ENCODE assay signal across 16 cellular contexts in genomic region chr18:31402026-31402373, GRCh38. TPM values are rescaled to one million over a fixed set of nuclear protein-coding genes. Genes with fewer than 3 reads are reported as not detected.
DNase-seq lines count a peak whose midpoint lies in the region; ATAC-seq and TF ChIP-seq lines count a peak whose summit lies in the region.
"Had no signal": no experiment of that assay in that cellular context is flagged by ENCODE, and none has a peak within 500 bp of the region (broad histone marks: within the 10 kb centered on the region; RNA-seq: fewer than 3 reads in every experiment).

No MANE protein-coding gene starts in this region.

- H3K4me1 Mint-ChIP-seq in Calu3 (ENCODE audit: low read depth, unreplicated experiment) (peaks cover 46% of the 10 kb centered on the region), mesothelial cell of epicardium (peaks cover 43% of the 10 kb centered on the region)
- no peaks in the 10 kb centered on the region for H3K4me1 Mint-ChIP-seq in activated naive CD4-positive, alpha-beta T cell treated with anti-CD3 and anti-CD28 coated beads, Interleukin-2, amount 10 ng/mL, durations not matched to agents 7 days and 5 days

- H3K4me3 Mint-ChIP-seq in Calu3 (ENCODE audit: low read depth, unreplicated experiment) (peak overlapping the region; percentile 9), mesothelial cell of epicardium (no peak overlapping the region)
- H3K4me3 Mint-ChIP-seq in activated naive CD4-positive, alpha-beta T cell treated with anti-CD3 and anti-CD28 coated beads, Interleukin-2, amount 10 ng/mL, durations not matched to agents 7 days and 5 days, result no peak overlapping the region

- H3K27me3 Mint-ChIP-seq in Calu3 (ENCODE audit: unreplicated experiment) (no peaks in the 10 kb centered on the region), mesothelial cell of epicardium (ENCODE audit: low read depth) (no peaks in the 10 kb centered on the region)
- H3K27me3 Mint-ChIP-seq in activated naive CD4-positive, alpha-beta T cell treated with anti-CD3 and anti-CD28 coated beads, Interleukin-2, amount 10 ng/mL, durations not matched to agents 7 days and 5 days, result no peaks in the 10 kb centered on the region

- no peaks in the 10 kb centered on the region for H3K9me3 Mint-ChIP-seq in Calu3 (ENCODE audit: low read depth, unreplicated experiment)
- no peaks in the 10 kb centered on the region for H3K9me3 Mint-ChIP-seq in mesothelial cell of epicardium
- H3K9me3 Mint-ChIP-seq in activated naive CD4-positive, alpha-beta T cell treated with anti-CD3 and anti-CD28 coated beads, Interleukin-2, amount 10 ng/mL, durations not matched to agents 7 days and 5 days, result no peaks in the 10 kb centered on the region

- no TSS peak for BruUV-seq in Calu3 (replicated peaks; lab: Mats Ljungman, UMichigan)

- intact Hi-C loops in Calu3 (cut with micrococcal nuclease; ENCODE audit: unreplicated experiment), result no loop called here

- ATAC-seq in GM18858 (IDR thresholded peaks at IDR 0.05; ENCODE audit: unreplicated experiment) (no peak), GM19397 (IDR thresholded peaks at IDR 0.05; ENCODE audit: unreplicated experiment) (no peak), GM21423 (IDR thresholded peaks at IDR 0.05; ENCODE audit: unreplicated experiment) (no peak)

- CTCF ChIA-PET in Calu3 (lab: Charles Lee), result interaction anchor here (1.2 to 1.7 kb wide), 3 partner anchors 10 to 161 kb away, joined by 3 to 4 read pairs (median 3); no protein-coding TSS in a partner anchor
- CTCF ChIA-PET in activated naive CD4-positive, alpha-beta T cell treated with anti-CD3 and anti-CD28 coated beads, Interleukin-2, amount 10 ng/mL, durations not matched to agents 7 days and 5 days (lab: Charles Lee), result interaction anchor here (1.9 kb wide), 1 partner anchor 22 kb away, joined by 5 read pairs; no protein-coding TSS in a partner anchor

- H3K36me3 Mint-ChIP-seq in Calu3 (ENCODE audit: insufficient read depth, unreplicated experiment) (no peaks in the 10 kb centered on the region), mesothelial cell of epicardium (no peaks in the 10 kb centered on the region)
- H3K36me3 Mint-ChIP-seq in activated naive CD4-positive, alpha-beta T cell treated with anti-CD3 and anti-CD28 coated beads, Interleukin-2, amount 10 ng/mL, durations not matched to agents 7 days and 5 days, result no peaks in the 10 kb centered on the region

- DNase-seq in Calu3 (no peak), LoVo (ENCODE audit: low spot score) (peak; percentile 70), epithelial cell of esophagus (ENCODE audit: low read depth) (peak; percentile 51), mesothelial cell of epicardium (ENCODE audit: low spot score in 2 of 2, unreplicated experiment in 2 of 2) (no peak)
- DNase-seq in activated naive CD4-positive, alpha-beta T cell treated with anti-CD3 and anti-CD28 coated beads, Interleukin-2, amount 10 ng/mL, durations not matched to agents 7 days and 5 days, result no peak
- DNase-seq: AML-193, H7, MG63, NCI-H1092 treated with DMSO at 0.1 percent for 48 hours, NCI-H1694, NCI-H82, SHP77 treated with DMSO at 0.1 percent for 48 hours had no signal

- H3K27ac Mint-ChIP-seq in Calu3 (ENCODE audit: unreplicated experiment) (peak overlapping the region; percentile 49), mesothelial cell of epicardium (peak overlapping the region; percentile 10)
- H3K27ac Mint-ChIP-seq in activated naive CD4-positive, alpha-beta T cell treated with anti-CD3 and anti-CD28 coated beads, Interleukin-2, amount 10 ng/mL, durations not matched to agents 7 days and 5 days, result no peak overlapping the region

- H3K4me3 ChIP-seq in epithelial cell of esophagus (ENCODE audit: low read length), result no peak overlapping the region
- H3K4me3 ChIP-seq: MG63 had no signal

- no peak for TF ChIP-seq CTCF in Calu3 (IDR thresholded peaks at IDR 0.05; ENCODE audit: unreplicated experiment)
- no peak for TF ChIP-seq CTCF in epithelial cell of esophagus (IDR thresholded peaks at IDR 0.05; ENCODE audit: insufficient read depth, low read depth, low read length, missing control alignments)
- no peak for TF ChIP-seq CTCF in mesothelial cell of epicardium (IDR thresholded peaks at IDR 0.05; ENCODE audit: unreplicated experiment)

RNA-seq across cellular contexts. Expression of gene DSG4, which starts 25.4 kb away (rescaled TPM):
- not detected in 2 replicates for total RNA-seq in Calu3 (2022)
- 0.07 to 0.09 TPM (median 0.09 TPM) in 3 replicates for total RNA-seq in mesothelial cell of epicardium
- total RNA-seq: Daoy, H7 had no signal

RNA-seq across cellular contexts. Expression of gene DSG3, which starts 45.5 kb away (rescaled TPM):
- total RNA-seq in Calu3 (2022) (1.2 and 1.8 TPM in 2 replicates), mesothelial cell of epicardium (0.09 to 0.16 TPM (median 0.13 TPM) in 3 replicates)
- total RNA-seq: Daoy, H7 had no signal

Comparison
In these comparisons a context has a peak if more than half of its experiments do, and no peak if none do; other contexts are left out.
1. DNase-seq: peak in LoVo (single experiment) and epithelial cell of esophagus (single experiment); none in Calu3 (single experiment), mesothelial cell of epicardium (0 of 2) and activated naive CD4-positive, alpha-beta T cell treated with anti-CD3 and anti-CD28 coated beads, Interleukin-2, amount 10 ng/mL, durations not matched to agents 7 days and 5 days (single experiment).